1 cellular context compared by ENCODE assay signal in genomic region chr16:4474192-4474961, GRCh38.
TF ChIP-seq lines count a peak whose summit lies in the region.

Gene NMRAL1, minus strand, starts transcription at chr16:4474625. Its CDS starts 493 bp downstream, at chr16:4474132.

TF ChIP-seq in K562, 482 proteins besides CTCF, POLR2A, EP300 and RAD21 (continued from another document and continues in another):
- TF ChIP-seq ZNF395 (CRISPR knock-in tag; IDR thresholded peaks at IDR 0.05) (no peak), RAD51 (IDR thresholded peaks at IDR 0.05; ENCODE audit: borderline replicate concordance, low read depth) (peak; percentile 79), RHOXF2B (CRISPR knock-in tag; conservative IDR thresholded peaks at IDR 0.05) (no peak), BCL6 (CRISPR knock-in tag; IDR thresholded peaks at IDR 0.05) (no peak), SMAD2 (IDR thresholded peaks at IDR 0.05; ENCODE audit: low read depth, low read length) (no peak), E4F1 (CRISPR knock-in tag; IDR thresholded peaks at IDR 0.05; ENCODE audit: borderline replicate concordance) (no peak), C11orf30 (IDR thresholded peaks at IDR 0.05; ENCODE audit: low read depth) (peak; percentile 66), RBM22 (IDR thresholded peaks at IDR 0.05; ENCODE audit: low read depth, low read length, poor library complexity, severe bottlenecking) (no peak), SIN3B (IDR thresholded peaks at IDR 0.05; ENCODE audit: low read depth) (no peak), SOX6 (IDR thresholded peaks at IDR 0.05) (peak; percentile 64), FIP1L1 (IDR thresholded peaks at IDR 0.05; ENCODE audit: low read depth, low read length, poor library complexity, severe bottlenecking) (no peak), CCNT2 (IDR thresholded peaks at IDR 0.05; ENCODE audit: borderline replicate concordance, extremely low read depth, insufficient read length, low read depth, low read length) (peak; percentile 66), MIER1 (IDR thresholded peaks at IDR 0.05; ENCODE audit: low read depth) (no peak), E2F3 (CRISPR knock-in tag; IDR thresholded peaks at IDR 0.05) (peak; percentile 67), KLF1 (tag; IDR thresholded peaks at IDR 0.05) (no peak), TCF7 (IDR thresholded peaks at IDR 0.05; ENCODE audit: borderline replicate concordance) (no peak), FOSL1 (tag; conservative IDR thresholded peaks at IDR 0.05) (no peak), ZBTB2 (IDR thresholded peaks at IDR 0.05) (no peak), BHLHE40 (IDR thresholded peaks at IDR 0.05; ENCODE audit: low read length) (peak; percentile 100), BACH1 (tag; IDR thresholded peaks at IDR 0.05) (no peak), RNF219 (CRISPR knock-in tag; IDR thresholded peaks at IDR 0.05) (no peak), CLOCK (CRISPR knock-in tag; IDR thresholded peaks at IDR 0.05; ENCODE audit: borderline replicate concordance) (no peak), PTBP1 (IDR thresholded peaks at IDR 0.05; ENCODE audit: low read depth, low read length) (no peak), KLF13 (tag; IDR thresholded peaks at IDR 0.05; ENCODE audit: borderline replicate concordance, low read depth) (no peak), USF2 (CRISPR knock-in tag; IDR thresholded peaks at IDR 0.05) (peak; percentile 80), NRF1 (conservative IDR thresholded peaks at IDR 0.05 in 1 of 2, IDR thresholded peaks at IDR 0.05 in 1 of 2) (peak; percentile 81 to 85), SMARCA4 (IDR thresholded peaks at IDR 0.05) (0 out of 2 replicates have a peak, but pooled peaks have one; percentile 15), HNRNPLL (IDR thresholded peaks at IDR 0.05; ENCODE audit: low read depth, low read length, poor library complexity, severe bottlenecking) (peak; percentile 67), HBP1 (CRISPR knock-in tag; IDR thresholded peaks at IDR 0.05) (no peak), U2AF1 (optimal IDR thresholded peaks at IDR 0.05; ENCODE audit: low read depth, low read length) (peak; percentile 81), ZNF146 (CRISPR knock-in tag; IDR thresholded peaks at IDR 0.05; ENCODE audit: unreplicated experiment) (no peak), ZNF165 (CRISPR knock-in tag; IDR thresholded peaks at IDR 0.05; ENCODE audit: borderline replicate concordance) (no peak), REST (CRISPR knock-in tag; IDR thresholded peaks at IDR 0.05; ENCODE audit: low read depth) (no peak), ZNF778 (CRISPR knock-in tag; IDR thresholded peaks at IDR 0.05) (no peak), NCOA1 (IDR thresholded peaks at IDR 0.05; ENCODE audit: low read depth) (no peak), ZNF785 (CRISPR knock-in tag; IDR thresholded peaks at IDR 0.05) (no peak), ZFP36 (IDR thresholded peaks at IDR 0.05; ENCODE audit: low read depth, low read length, partially characterized antibody) (peak; percentile 19), ZFP1 (CRISPR knock-in tag; IDR thresholded peaks at IDR 0.05) (no peak), ZNF311 (CRISPR knock-in tag; IDR thresholded peaks at IDR 0.05) (no peak), KHSRP (IDR thresholded peaks at IDR 0.05) (no peak), ZNF668 (CRISPR knock-in tag; IDR thresholded peaks at IDR 0.05) (no peak), GTF2B (IDR thresholded peaks at IDR 0.05; ENCODE audit: extremely low read depth, insufficient read length) (no peak), POU5F1 (IDR thresholded peaks at IDR 0.05; ENCODE audit: borderline replicate concordance, low read depth, low read length, partially characterized antibody) (no peak), TFAM (CRISPR knock-in tag; conservative IDR thresholded peaks at IDR 0.05) (no peak), TCF3 (CRISPR knock-in tag; IDR thresholded peaks at IDR 0.05) (0 out of 2 replicates have a peak, but pooled peaks have one; percentile 13), SRSF7 (optimal IDR thresholded peaks at IDR 0.05; ENCODE audit: low read depth, low read length) (no peak), HMGXB4 (CRISPR knock-in tag; IDR thresholded peaks at IDR 0.05) (no peak), ZNF121 (CRISPR knock-in tag; conservative IDR thresholded peaks at IDR 0.05) (no peak)
